1 cellular context compared by ENCODE assay signal in genomic region chr6:136123464-136123863, GRCh38.
TF ChIP-seq lines count a peak whose summit lies in the region.

No MANE protein-coding gene starts in this region.

TF ChIP-seq in SK-N-SH, 30 proteins besides CTCF, POLR2A, EP300 and RAD21 (continued from another document):
- TF ChIP-seq ZBTB33 (IDR thresholded peaks at IDR 0.05; ENCODE audit: borderline replicate concordance, low read depth) (no peak), TEAD4 (IDR thresholded peaks at IDR 0.05; ENCODE audit: borderline replicate concordance, insufficient read depth) (no peak)
